16 cellular contexts compared by ENCODE assay signal in the genomic region with DNA sequence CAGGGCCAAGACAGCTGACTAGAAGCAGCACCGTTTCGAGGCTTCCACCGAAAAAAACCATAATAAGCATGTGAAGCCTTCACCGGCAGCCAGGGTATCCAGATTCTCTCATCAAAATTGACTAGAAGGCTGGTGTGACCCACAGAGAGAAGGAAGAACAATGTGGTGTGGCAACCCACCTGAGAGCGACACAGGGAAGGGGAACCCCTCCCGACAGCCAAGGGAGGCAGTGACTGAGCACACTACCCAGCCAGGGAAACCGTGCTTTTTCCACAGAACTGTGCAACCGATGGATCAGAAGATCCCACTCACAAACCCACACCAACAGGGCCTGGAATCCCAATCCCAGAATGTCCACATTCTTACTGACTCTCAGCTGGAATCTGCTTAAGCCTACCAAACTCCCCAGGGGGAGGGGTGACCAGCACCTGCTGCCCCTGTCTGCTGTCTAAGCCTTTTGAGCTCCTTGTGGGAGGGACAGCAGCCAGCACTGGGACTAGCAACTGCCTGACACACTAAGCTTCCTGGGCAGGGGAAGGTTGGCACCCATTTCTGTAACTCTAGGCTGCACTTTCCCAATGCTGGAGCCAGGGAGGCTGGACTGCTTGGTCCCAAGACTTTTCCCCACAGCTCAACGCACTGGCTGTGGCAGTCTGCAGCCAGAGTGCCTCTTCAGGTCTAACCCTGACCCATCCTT.
DNase-seq lines count a peak whose midpoint lies in the region; ATAC-seq and TF ChIP-seq lines count a peak whose summit lies in the region.
"Had no signal": no experiment of that assay in that cellular context is flagged by ENCODE, and none has a peak within 500 bp of the region (broad histone marks: within the 10 kb centered on the region; RNA-seq: fewer than 3 reads in every experiment).

No MANE protein-coding gene starts in this region.

- peak; percentile 72 for DNase-seq in MG63
- DNase-seq in ecto neural progenitor cell (ENCODE audit: low spot score), result peak; percentile 44
- peak; percentile 37 for DNase-seq in neural progenitor cell (ENCODE audit: low spot score)
- DNase-seq in aorta, result no peak
- DNase-seq in C1 segment of cervical spinal cord (lab: John Stamatoyannopoulos, UW), result no peak
- no peak for DNase-seq in dedifferentiated amniotic fluid mesenchymal stem cell (ENCODE audit: extremely low spot score)
- DNase-seq: HFFc6, NCI-H1092, NCI-H1436 treated with DMSO at 0.1 percent for 48 hours, NCI-H2029, NCI-H2171, OCI-M1, SHP77 treated with DMSO at 0.1 percent for 48 hours had no signal

- H3K27me3 ChIP-seq in MG63 (no peaks in the 10 kb centered on the region), neural progenitor cell (no peaks in the 10 kb centered on the region), aorta (ENCODE audit: control insufficient read depth in 1 of 2, insufficient read depth in 2 of 2, low read length in 1 of 2) (no peaks in the 10 kb centered on the region)
- H3K27me3 ChIP-seq: BLaER1 treated with 17β-estradiol and CSF1 and Interleukin-3, amounts not matched to agents 10 nM and 100 nM had no signal

- H4K20me1 ChIP-seq in neural progenitor cell (ENCODE audit: low read depth), result no peaks in the 10 kb centered on the region
- H4K20me1 ChIP-seq: BLaER1 treated with 17β-estradiol and CSF1 and Interleukin-3, amounts not matched to agents 10 nM and 100 nM had no signal

- H3K27me3 Mint-ChIP-seq in neural progenitor cell (ENCODE audit: insufficient read depth, low read depth), result no peaks in the 10 kb centered on the region

- WGBS in aorta, 2 donors, result 88 to 90% methylated on average over 9 of the region's 9 CpGs

- H3K4me3 ChIP-seq in MG63 (no peak overlapping the region), neural progenitor cell (no peak overlapping the region), aorta (ENCODE audit: low read length in 2 of 2) (no peak overlapping the region)
- H3K4me3 ChIP-seq: BLaER1 treated with 17β-estradiol and CSF1 and Interleukin-3, amounts not matched to agents 10 nM and 100 nM had no signal

- H3K27ac Mint-ChIP-seq in neural progenitor cell, result no peak overlapping the region
- H3K27ac Mint-ChIP-seq: HFFc6 had no signal

- H3F3A ChIP-seq in neural progenitor cell (ENCODE audit: low read depth), result no peaks in the 10 kb centered on the region

- H3K27ac ChIP-seq in neural progenitor cell (no peak overlapping the region), aorta (ENCODE audit: low read depth in 1 of 2, low read length in 2 of 2) (no peak overlapping the region)
- H3K27ac ChIP-seq: BLaER1 treated with 17β-estradiol and CSF1 and Interleukin-3, amounts not matched to agents 10 nM and 100 nM had no signal

- intact Hi-C loops in aorta (cut with DNase I), result no loop called here

- no peak overlapping the region for H3K9ac ChIP-seq in neural progenitor cell
- H3K9ac ChIP-seq: BLaER1 treated with 17β-estradiol and CSF1 and Interleukin-3, amounts not matched to agents 10 nM and 100 nM had no signal

- ATAC-seq in aorta (ENCODE audit: low FRiP score), result peak; percentile 33
- no peak for ATAC-seq in HG03097 (IDR thresholded peaks at IDR 0.05; ENCODE audit: low FRiP score, unreplicated experiment)
- ATAC-seq: SK-N-SH treated with all-trans-retinoic acid at 6 μM for 48 hours had no signal

- H3K9me3 Mint-ChIP-seq in neural progenitor cell, result no peaks in the 10 kb centered on the region
- H3K9me3 Mint-ChIP-seq: HFFc6 had no signal

- H3K4me1 ChIP-seq in neural progenitor cell (no peaks in the 10 kb centered on the region), aorta (ENCODE audit: control insufficient read depth in 1 of 2, insufficient read depth in 2 of 2, low read length in 2 of 2) (peaks cover 2% of the 10 kb centered on the region in 2 donors)
- H3K4me1 ChIP-seq: BLaER1 treated with 17β-estradiol and CSF1 and Interleukin-3, amounts not matched to agents 10 nM and 100 nM had no signal

- H3K4me2 ChIP-seq in neural progenitor cell, result no peak overlapping the region
- H3K4me2 ChIP-seq: BLaER1 treated with 17β-estradiol and CSF1 and Interleukin-3, amounts not matched to agents 10 nM and 100 nM had no signal

- no peaks in the 10 kb centered on the region for H3K79me2 ChIP-seq in neural progenitor cell (ENCODE audit: low read depth)

- no peak overlapping the region for H3K4me3 Mint-ChIP-seq in neural progenitor cell
- H3K4me3 Mint-ChIP-seq: HFFc6 had no signal

- peaks cover 4% of the 10 kb centered on the region for H3K4me1 Mint-ChIP-seq in neural progenitor cell

- H2AFZ ChIP-seq in neural progenitor cell (replicated peaks), result peak overlapping the region; percentile 69

- H3K9me3 ChIP-seq in MG63, result no peaks in the 10 kb centered on the region
- no peaks in the 10 kb centered on the region for H3K9me3 ChIP-seq in neural progenitor cell (ENCODE audit: low read depth)
- no peaks in the 10 kb centered on the region for H3K9me3 ChIP-seq in aorta (ENCODE audit: control insufficient read depth, low read length)
- H3K9me3 ChIP-seq: BLaER1 treated with 17β-estradiol and CSF1 and Interleukin-3, amounts not matched to agents 10 nM and 100 nM had no signal

- no peaks in the 10 kb centered on the region for H3K36me3 ChIP-seq in MG63
- H3K36me3 ChIP-seq in neural progenitor cell, result no peaks in the 10 kb centered on the region
- no peaks in the 10 kb centered on the region for H3K36me3 ChIP-seq in aorta (ENCODE audit: control insufficient read depth in 1 of 2, insufficient read depth in 2 of 2, low read length in 1 of 2)
- H3K36me3 ChIP-seq: BLaER1 treated with 17β-estradiol and CSF1 and Interleukin-3, amounts not matched to agents 10 nM and 100 nM had no signal

- no peaks in the 10 kb centered on the region for H3K36me3 Mint-ChIP-seq in neural progenitor cell

- TF ChIP-seq CTCF in neural progenitor cell (IDR thresholded peaks at IDR 0.05), result no peak

Comparison
In these comparisons a context has a peak if more than half of its experiments do, and no peak if none do; other contexts are left out.
1. DNase-seq: peak in MG63 (single experiment), ecto neural progenitor cell (single experiment) and neural progenitor cell (single experiment); none in aorta (0 of 2), C1 segment of cervical spinal cord (0 of 14) and dedifferentiated amniotic fluid mesenchymal stem cell (single experiment).